ENCODE assay signal across 1 cellular context in genomic region chr15:95170587-95171380, GRCh38.
TF ChIP-seq lines count a peak whose summit lies in the region.

No MANE protein-coding gene starts in this region.

TF ChIP-seq in K562, 482 proteins besides CTCF, POLR2A, EP300 and RAD21 (continued from another document):
- peak in 1 of 2 experiments; percentile 32; a peak in 1 of 4 replicates for TF ChIP-seq ZNF639 (CRISPR knock-in tag; conservative IDR thresholded peaks at IDR 0.05 in 1 of 2, IDR thresholded peaks at IDR 0.05 in 1 of 2)
- TF ChIP-seq PHF21A (IDR thresholded peaks at IDR 0.05; ENCODE audit: borderline replicate concordance, low read depth) = peak; percentile 76; the same call in 1 of the 2 replicates
- no peak for TF ChIP-seq MAFK (IDR thresholded peaks at IDR 0.05; ENCODE audit: low read length)
- no peak for TF ChIP-seq RFX5 (IDR thresholded peaks at IDR 0.05; ENCODE audit: low read depth, low read length)
- no peak for TF ChIP-seq ZNF146 (CRISPR knock-in tag; IDR thresholded peaks at IDR 0.05; ENCODE audit: unreplicated experiment)
- no peak for TF ChIP-seq ZHX1 (conservative IDR thresholded peaks at IDR 0.05; ENCODE audit: low read length)
- TF ChIP-seq NFIX (CRISPR knock-in tag; IDR thresholded peaks at IDR 0.05; ENCODE audit: low read depth) = no peak
- peak; percentile 94 for TF ChIP-seq ARID1B (IDR thresholded peaks at IDR 0.05)
- TF ChIP-seq FOXP4 (CRISPR knock-in tag; IDR thresholded peaks at IDR 0.05; ENCODE audit: borderline replicate concordance) = 0 out of 2 replicates have a peak, but pooled peaks have one; percentile 50
- TF ChIP-seq HEY1 (CRISPR knock-in tag; IDR thresholded peaks at IDR 0.05; ENCODE audit: borderline replicate concordance) = no peak
- TF ChIP-seq SOX6 (IDR thresholded peaks at IDR 0.05) = peak; percentile 91
- peak; percentile 36 for TF ChIP-seq BHLHE40 (IDR thresholded peaks at IDR 0.05; ENCODE audit: low read length)
- TF ChIP-seq ATF1 (CRISPR knock-in tag; IDR thresholded peaks at IDR 0.05) = no peak
- TF ChIP-seq ATF1 (tag; IDR thresholded peaks at IDR 0.05) = peak; percentile 53
- no peak for TF ChIP-seq SUPT5H (IDR thresholded peaks at IDR 0.05)
- no peak for TF ChIP-seq ZNF274 (IDR thresholded peaks at IDR 0.05; ENCODE audit: borderline replicate concordance, low read depth, low read length)
- no peak for TF ChIP-seq ZNF282 (CRISPR knock-in tag; IDR thresholded peaks at IDR 0.05)
- TF ChIP-seq MYC (IDR thresholded peaks at IDR 0.05; ENCODE audit: low read depth, low read length) = peak; percentile 66
- no peak for TF ChIP-seq MYC (CRISPR knock-in tag; IDR thresholded peaks at IDR 0.05; ENCODE audit: borderline replicate concordance, low read depth)
- TF ChIP-seq ZNF586 (CRISPR knock-in tag; conservative IDR thresholded peaks at IDR 0.05) = no peak
- peak; percentile 58; the same call in 1 of the 2 replicates for TF ChIP-seq GATA2 (CRISPR knock-in tag; IDR thresholded peaks at IDR 0.05)
- TF ChIP-seq MBD2 (IDR thresholded peaks at IDR 0.05; ENCODE audit: borderline replicate concordance, low read depth) = peak; percentile 64
- 0 out of 6 replicates have a peak, but pooled peaks of 1 of the 3 experiments have one; percentile 26 for TF ChIP-seq ZBTB11 (CRISPR knock-in tag; IDR thresholded peaks at IDR 0.05)
- TF ChIP-seq FUS (optimal IDR thresholded peaks at IDR 0.05; ENCODE audit: low read depth, low read length) = no peak
- TF ChIP-seq ZNF445 (CRISPR knock-in tag; IDR thresholded peaks at IDR 0.05; ENCODE audit: low read depth) = no peak
- peak; percentile 86 for TF ChIP-seq RBBP5 (IDR thresholded peaks at IDR 0.05; ENCODE audit: borderline replicate concordance, insufficient read depth, low read length, poor library complexity, severe bottlenecking)
- peak; percentile 77; the same call in 1 of the 2 replicates for TF ChIP-seq SMARCC2 (IDR thresholded peaks at IDR 0.05; ENCODE audit: low read depth)
- no peak for TF ChIP-seq HINFP (tag; conservative IDR thresholded peaks at IDR 0.05; ENCODE audit: low read depth)
- TF ChIP-seq SMAD4 (CRISPR knock-in tag; conservative IDR thresholded peaks at IDR 0.05) = peak; percentile 90
- TF ChIP-seq BCL6 (CRISPR knock-in tag; IDR thresholded peaks at IDR 0.05) = no peak
- TF ChIP-seq ZNF707 (CRISPR knock-in tag; conservative IDR thresholded peaks at IDR 0.05) = no peak
- TF ChIP-seq NCOA1 (IDR thresholded peaks at IDR 0.05; ENCODE audit: low read depth) = peak; percentile 76; the same call in 1 of the 2 replicates
- peak; percentile 46; the same call in 1 of the 2 replicates for TF ChIP-seq TCF7 (IDR thresholded peaks at IDR 0.05; ENCODE audit: borderline replicate concordance)
- peak; percentile 54 for TF ChIP-seq NFIC (IDR thresholded peaks at IDR 0.05)
- no peak for TF ChIP-seq EWSR1 (IDR thresholded peaks at IDR 0.05; ENCODE audit: borderline replicate concordance, low read depth, partially characterized antibody)
- no peak for TF ChIP-seq HMG20A (CRISPR knock-in tag; conservative IDR thresholded peaks at IDR 0.05)
- no peak for TF ChIP-seq SIN3A (IDR thresholded peaks at IDR 0.05; ENCODE audit: borderline replicate concordance in 2 of 2, control insufficient read depth in 1 of 2, low read depth in 2 of 2, low read length in 2 of 2)
- peak; percentile 45 for TF ChIP-seq CCNT2 (IDR thresholded peaks at IDR 0.05; ENCODE audit: borderline replicate concordance, extremely low read depth, insufficient read length, low read depth, low read length)
- peak; percentile 83 for TF ChIP-seq PML (IDR thresholded peaks at IDR 0.05; ENCODE audit: low read length)
- TF ChIP-seq UBTF (IDR thresholded peaks at IDR 0.05; ENCODE audit: borderline replicate concordance in 1 of 2, low read depth in 2 of 2, low read length in 2 of 2) = no peak
- no peak for TF ChIP-seq CEBPG (CRISPR knock-in tag; IDR thresholded peaks at IDR 0.05)
- no peak for TF ChIP-seq CEBPG (tag; conservative IDR thresholded peaks at IDR 0.05 in 1 of 2, IDR thresholded peaks at IDR 0.05 in 1 of 2)
- TF ChIP-seq MIER1 (IDR thresholded peaks at IDR 0.05; ENCODE audit: low read depth) = peak; percentile 13; the same call in 1 of the 2 replicates
- TF ChIP-seq EGR1 (conservative IDR thresholded peaks at IDR 0.05) = peak; percentile 54; the same call in 1 of the 2 replicates
